1 cellular context compared by ENCODE assay signal in genomic region chr10:3755440-3756359, GRCh38.
TF ChIP-seq lines count a peak whose summit lies in the region.

No MANE protein-coding gene starts in this region.

TF ChIP-seq in IMR-90, 13 proteins besides CTCF, POLR2A, EP300 and RAD21 (continued from another document):
- TF ChIP-seq CHD1 (IDR thresholded peaks at IDR 0.05; ENCODE audit: low read depth, low read length) (no peak), CEBPB (IDR thresholded peaks at IDR 0.05; ENCODE audit: low read depth, low read length) (no peak), BHLHE40 (IDR thresholded peaks at IDR 0.05; ENCODE audit: low read depth, low read length) (no peak), SMC3 (IDR thresholded peaks at IDR 0.05; ENCODE audit: low read depth, low read length) (no peak), MXI1 (IDR thresholded peaks at IDR 0.05; ENCODE audit: borderline replicate concordance, low read depth, low read length) (no peak), RFX5 (IDR thresholded peaks at IDR 0.05; ENCODE audit: low read depth, low read length) (no peak), ELK1 (IDR thresholded peaks at IDR 0.05; ENCODE audit: borderline replicate concordance, low read depth, low read length) (no peak), MAZ (IDR thresholded peaks at IDR 0.05; ENCODE audit: borderline replicate concordance, low read depth, low read length) (no peak)
